Comparison of ENCODE assay signal across 21 cellular contexts in the genomic region with DNA sequence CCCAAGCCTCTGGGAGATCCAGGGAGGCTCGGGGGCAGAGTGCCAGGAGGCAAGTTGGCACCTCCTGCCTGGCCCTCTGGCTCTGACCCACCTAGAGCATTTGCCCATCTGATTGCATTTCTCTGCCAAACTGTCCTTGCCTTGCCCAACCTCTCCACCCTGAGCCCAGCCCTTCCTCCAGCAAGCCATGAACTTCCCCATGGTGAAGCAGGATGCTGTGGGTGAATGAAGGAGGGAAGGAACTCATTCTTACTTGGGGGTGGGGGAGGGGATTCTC. TPM values are rescaled to one million over a fixed set of nuclear protein-coding genes. Genes with fewer than 3 reads are reported as not detected.
DNase-seq lines count a peak whose midpoint lies in the region; ATAC-seq, FAIRE-seq and TF ChIP-seq lines count a peak whose summit lies in the region.
"Had no signal": no experiment of that assay in that cellular context is flagged by ENCODE, and none has a peak within 500 bp of the region (broad histone marks: within the 10 kb centered on the region; RNA-seq: fewer than 3 reads in every experiment).

No MANE protein-coding gene starts in this region.

- no peak for TF ChIP-seq POLR2A in right lobe of liver (IDR thresholded peaks at IDR 0.05)
- TF ChIP-seq POLR2A in HepG2 (IDR thresholded peaks at IDR 0.05; ENCODE audit: insufficient read depth in 1 of 2, low read depth in 2 of 2, low read length in 2 of 2), result no peak
- TF ChIP-seq POLR2A in testis (IDR thresholded peaks at IDR 0.05), result no peak

- intact Hi-C loops in right lobe of liver (cut with DNase I) (no loop called here), HepG2 (cut with micrococcal nuclease; ENCODE audit: unreplicated experiment) (no loop called here), testis (cut with DNase I; ENCODE audit: low total_unique reads) (no loop called here), upper lobe of right lung (cut with DNase I) (no loop called here)

- H3K4me2 ChIP-seq in HepG2 (ENCODE audit: low read depth, low read length), result no peak overlapping the region

- no peaks in the 10 kb centered on the region for H3K79me2 ChIP-seq in HepG2 (ENCODE audit: insufficient read depth, low read length)

- ATAC-seq in right lobe of liver, result peak in 3 of 4 donors; percentile 34 to 79 (median 57)
- no peak for ATAC-seq in HepG2
- ATAC-seq in GM19452 (IDR thresholded peaks at IDR 0.05; ENCODE audit: unreplicated experiment), result no peak
- no peak for ATAC-seq in upper lobe of right lung

- TF ChIP-seq EP300 in HepG2 (IDR thresholded peaks at IDR 0.05; ENCODE audit: low read depth in 2 of 2, low read length in 2 of 2) (no peak), HepG2 (CRISPR knock-in tag; IDR thresholded peaks at IDR 0.05; ENCODE audit: borderline replicate concordance) (no peak)

- no CpG with 5 or more reads among the region's 1 CpG for WGBS in right lobe of liver (ENCODE audit: insufficient coverage, low coverage, low lambda C conversion rate, missing lambda C conversion rate)
- no CpG with 5 or more reads among the region's 1 CpG for WGBS in HepG2 (ENCODE audit: low lambda C conversion rate)
- WGBS in testis, 2 donors, result 40% methylated on average over 1 of the region's 1 CpG; no CpG with 5 or more reads in 1 of the 2 donors

- H3K27ac ChIP-seq in right lobe of liver (no peak overlapping the region), HepG2 (ENCODE audit: extremely low read length, insufficient read depth, low read length) (no peak overlapping the region), testis (no peak overlapping the region), upper lobe of right lung (no peak overlapping the region)
- H3K27ac ChIP-seq: C4-2B had no signal

- no peak overlapping the region for H3K4me3 ChIP-seq in right lobe of liver
- no peak overlapping the region for H3K4me3 ChIP-seq in HepG2 (replicated peaks in 1 of 3; ENCODE audit: insufficient read depth in 1 of 3, low read depth in 2 of 3, low read length in 3 of 3)
- H3K4me3 ChIP-seq in testis, result no peak overlapping the region
- H3K4me3 ChIP-seq in upper lobe of right lung, result no peak overlapping the region

- CTCF ChIA-PET in HepG2 (lab: Yijun Ruan, JAX; ENCODE audit: low intra/inter-chr PET ratio, low total read pairs), result no interaction called here

- H3K9me3 ChIP-seq in right lobe of liver (no peaks in the 10 kb centered on the region), HepG2 (ENCODE audit: low read length) (no peaks in the 10 kb centered on the region), testis (no peaks in the 10 kb centered on the region), upper lobe of right lung (no peaks in the 10 kb centered on the region)

- no peak for FAIRE-seq in HepG2 (lab: Jason Lieb, UNC)
- FAIRE-seq: H1 had no signal

- POLR2A ChIA-PET in HepG2 (lab: Yijun Ruan, JAX), result no interaction called here

- BruUV-seq in HepG2 (replicated peaks; lab: Mats Ljungman, UMichigan), result no TSS peak

- in situ Hi-C loops in HepG2 (cut with HindIII; ENCODE audit: extremely low pct_ligation_motif_present, low pct_unique_long_range_greater_than_20kb), result loop anchor here (25.0 kb wide), 1 partner anchor 1087 kb away; no protein-coding TSS in a partner anchor

- H3K36me3 ChIP-seq in right lobe of liver (no peaks in the 10 kb centered on the region), HepG2 (replicated peaks in 1 of 2; ENCODE audit: control insufficient read depth in 1 of 2, insufficient read depth in 2 of 2, low read length in 2 of 2) (no peaks in the 10 kb centered on the region), testis (ENCODE audit: low read depth, missing control alignments) (no peaks in the 10 kb centered on the region), upper lobe of right lung (no peaks in the 10 kb centered on the region)

- H2AFZ ChIP-seq in HepG2 (ENCODE audit: low read length), result no peak overlapping the region

- no peak for TF ChIP-seq RAD21 in HepG2 (CRISPR knock-in tag; IDR thresholded peaks at IDR 0.05)

- H3K27me3 ChIP-seq in right lobe of liver, result no peaks in the 10 kb centered on the region
- H3K27me3 ChIP-seq in HepG2 (ENCODE audit: control insufficient read depth in 1 of 2, insufficient read depth in 2 of 2, low read length in 2 of 2), result no peaks in the 10 kb centered on the region
- H3K27me3 ChIP-seq in testis, result no peaks in the 10 kb centered on the region
- no peaks in the 10 kb centered on the region for H3K27me3 ChIP-seq in upper lobe of right lung

- no peaks in the 10 kb centered on the region for H4K20me1 ChIP-seq in HepG2 (ENCODE audit: insufficient read depth, low read length)

- H3K4me1 ChIP-seq in right lobe of liver (peaks cover 0 to 4% (median 0%) of the 10 kb centered on the region in 4 donors), HepG2 (ENCODE audit: insufficient read depth, low read length) (no peaks in the 10 kb centered on the region), testis (peaks cover 4% of the 10 kb centered on the region), upper lobe of right lung (no peaks in the 10 kb centered on the region)

- no peak overlapping the region for H3K9ac ChIP-seq in HepG2 (ENCODE audit: insufficient read depth, low read depth, low read length)

- peak; percentile 50 for DNase-seq in NCI-H1092 treated with DMSO at 0.1 percent for 48 hours (lab: John Stamatoyannopoulos, UW)
- DNase-seq in NCI-H1092 (lab: John Stamatoyannopoulos, UW), result no peak
- peak in 2 of 3 donors; percentile 54 to 56 for DNase-seq in right lobe of liver
- no peak for DNase-seq in HepG2 (ENCODE audit: low spot score)
- peak; percentile 35 for DNase-seq in cerebellar cortex (ENCODE audit: low spot score)
- DNase-seq in testis, result peak; percentile 42
- DNase-seq in upper lobe of right lung, result no peak
- DNase-seq: 8988T; Calu3; CD8-positive, alpha-beta memory T cell; DMS53; GF-D8; Karpas-422; NCI-H2029 treated with DMSO at 0.1 percent for 48 hours; NCI-H446; NCI-H526; SHP77 had no signal

- TF ChIP-seq CTCF in right lobe of liver (IDR thresholded peaks at IDR 0.05) (no peak), HepG2 (CRISPR knock-in tag; IDR thresholded peaks at IDR 0.05) (no peak), testis (IDR thresholded peaks at IDR 0.05) (no peak), upper lobe of right lung (IDR thresholded peaks at IDR 0.05) (no peak)

RNA-seq across cellular contexts. Expression of gene CNGA2, which starts 9.3 kb away (rescaled TPM):
- not detected for total RNA-seq in right lobe of liver
- total RNA-seq in HepG2 (2016; rRNA removed; fragmentation: Illumina TruSeq; extraction: Trizol), result not detected in 2 replicates
- not detected in 2 replicates for total RNA-seq in HepG2 (2016; cell fraction: cytosol; rRNA removed; fragmentation: Illumina TruSeq; extraction: Trizol; ENCODE audit: low read depth)
- total RNA-seq in HepG2 (2016; cell fraction: insoluble cytoplasmic fraction; rRNA removed; fragmentation: Illumina TruSeq; extraction: Trizol), result not detected in 2 replicates
- total RNA-seq in HepG2 (2016; cell fraction: membrane; rRNA removed; fragmentation: Illumina TruSeq; extraction: Trizol), result not detected in 2 replicates
- not detected in 2 replicates for total RNA-seq in HepG2 (2016; cell fraction: nucleus; rRNA removed; fragmentation: Illumina TruSeq; extraction: Trizol)
- not detected in 2 replicates for polyA plus RNA-seq in HepG2 (2011; rRNA removed)
- polyA plus RNA-seq in HepG2 (2011; cell fraction: cytosol; rRNA removed), result not detected in 2 replicates
- polyA plus RNA-seq in HepG2 (2011; cell fraction: nucleus; rRNA removed), result not detected in 2 replicates
- not detected in 2 replicates for polyA plus RNA-seq in HepG2 (2012)
- not detected in 2 replicates for polyA plus RNA-seq in HepG2 (2016; cell fraction: cytosol; fragmentation: Illumina TruSeq; extraction: Trizol; ENCODE audit: low read depth)
- not detected in 2 replicates for polyA plus RNA-seq in HepG2 (2016; cell fraction: insoluble cytoplasmic fraction; fragmentation: Illumina TruSeq; extraction: Trizol; ENCODE audit: low read depth)
- not detected in 2 replicates for polyA plus RNA-seq in HepG2 (2016; cell fraction: membrane; fragmentation: Illumina TruSeq; extraction: Trizol; ENCODE audit: low read depth)
- not detected in 2 replicates for polyA plus RNA-seq in HepG2 (2016; cell fraction: nucleus; fragmentation: Illumina TruSeq; extraction: Trizol; ENCODE audit: insufficient read depth, low read depth)
- polyA minus RNA-seq in HepG2 (2011; rRNA and poly(A)+ RNA removed; ENCODE audit: low replicate concordance), result not detected in 2 replicates
- polyA minus RNA-seq in HepG2 (2011; cell fraction: cytosol; rRNA and poly(A)+ RNA removed), result not detected in 2 replicates
- not detected in 2 replicates for polyA minus RNA-seq in HepG2 (2011; cell fraction: nucleus; rRNA and poly(A)+ RNA removed)
- total RNA-seq in testis, result 1 to 10 TPM in 1 of 2 donors, under 1 TPM in 1; 0.50 to 2.0 TPM
- 0.83 TPM for polyA plus RNA-seq in testis (ENCODE audit: insufficient read depth, low read depth, low replicate concordance)
- total RNA-seq in upper lobe of right lung, result not detected
- total RNA-seq: Calu3; CD8-positive, alpha-beta memory T cell; H1; M059J had no signal
- polyA plus RNA-seq: CD8-positive, alpha-beta memory T cell; H1 had no signal

RNA-seq across cellular contexts. Expression of gene FATE1, which starts 9.4 kb away (rescaled TPM):
- not detected for total RNA-seq in right lobe of liver
- total RNA-seq in HepG2 (2016; rRNA removed; fragmentation: Illumina TruSeq; extraction: Trizol), result not detected in 2 replicates
- not detected in 2 replicates for total RNA-seq in HepG2 (2016; cell fraction: cytosol; rRNA removed; fragmentation: Illumina TruSeq; extraction: Trizol; ENCODE audit: low read depth)
- not detected in 2 replicates for total RNA-seq in HepG2 (2016; cell fraction: insoluble cytoplasmic fraction; rRNA removed; fragmentation: Illumina TruSeq; extraction: Trizol)
- total RNA-seq in HepG2 (2016; cell fraction: membrane; rRNA removed; fragmentation: Illumina TruSeq; extraction: Trizol), result not detected in 2 replicates
- total RNA-seq in HepG2 (2016; cell fraction: nucleus; rRNA removed; fragmentation: Illumina TruSeq; extraction: Trizol), result not detected in 2 replicates
- polyA plus RNA-seq in HepG2 (2011; rRNA removed), result not detected in 2 replicates
- polyA plus RNA-seq in HepG2 (2011; cell fraction: cytosol; rRNA removed), result not detected in 2 replicates
- polyA plus RNA-seq in HepG2 (2011; cell fraction: nucleus; rRNA removed), result not detected in 2 replicates
- not detected in 2 replicates for polyA plus RNA-seq in HepG2 (2012)
- polyA plus RNA-seq in HepG2 (2016; cell fraction: cytosol; fragmentation: Illumina TruSeq; extraction: Trizol; ENCODE audit: low read depth), result not detected in 2 replicates
- polyA plus RNA-seq in HepG2 (2016; cell fraction: insoluble cytoplasmic fraction; fragmentation: Illumina TruSeq; extraction: Trizol; ENCODE audit: low read depth), result not detected in 2 replicates
- not detected in 2 replicates for polyA plus RNA-seq in HepG2 (2016; cell fraction: membrane; fragmentation: Illumina TruSeq; extraction: Trizol; ENCODE audit: low read depth)
- not detected in 2 replicates for polyA plus RNA-seq in HepG2 (2016; cell fraction: nucleus; fragmentation: Illumina TruSeq; extraction: Trizol; ENCODE audit: insufficient read depth, low read depth)
- not detected in 2 replicates for polyA minus RNA-seq in HepG2 (2011; rRNA and poly(A)+ RNA removed; ENCODE audit: low replicate concordance)
- polyA minus RNA-seq in HepG2 (2011; cell fraction: cytosol; rRNA and poly(A)+ RNA removed), result not detected in 2 replicates
- not detected in 2 replicates for polyA minus RNA-seq in HepG2 (2011; cell fraction: nucleus; rRNA and poly(A)+ RNA removed)
- total RNA-seq in testis, result 1,000 to 10,000 TPM in 1 of 2 donors, 100 to 1,000 TPM in 1; 890 to 1,316 TPM
- polyA plus RNA-seq in testis (ENCODE audit: insufficient read depth, low read depth, low replicate concordance), result 482 TPM
- total RNA-seq in upper lobe of right lung, result not detected
- total RNA-seq: Calu3; CD8-positive, alpha-beta memory T cell; H1 had no signal
- polyA plus RNA-seq: CD8-positive, alpha-beta memory T cell had no signal

RNA-seq across cellular contexts. Expression of gene PRRG3, which starts 30.0 kb away (rescaled TPM):
- total RNA-seq in right lobe of liver (under 1 TPM in 3 of 6 experiments, not detected in 3; 0.02 to 0.30 (median 0.07) TPM), HepG2 (2016; rRNA removed; fragmentation: Illumina TruSeq; extraction: Trizol) (not detected in 2 replicates), testis (1 to 10 TPM in 1 of 2 donors, under 1 TPM in 1; 0.94 to 1.7 TPM), upper lobe of right lung (1.4 TPM)
- total RNA-seq in HepG2 (2016; cell fraction: cytosol; rRNA removed; fragmentation: Illumina TruSeq; extraction: Trizol; ENCODE audit: low read depth), result not detected in 2 replicates
- not detected in 2 replicates for total RNA-seq in HepG2 (2016; cell fraction: insoluble cytoplasmic fraction; rRNA removed; fragmentation: Illumina TruSeq; extraction: Trizol)
- total RNA-seq in HepG2 (2016; cell fraction: membrane; rRNA removed; fragmentation: Illumina TruSeq; extraction: Trizol), result not detected in 2 replicates
- total RNA-seq in HepG2 (2016; cell fraction: nucleus; rRNA removed; fragmentation: Illumina TruSeq; extraction: Trizol), result not detected in 2 replicates
- polyA plus RNA-seq in HepG2 (2011; rRNA removed) (not detected in 2 replicates), testis (ENCODE audit: insufficient read depth, low read depth, low replicate concordance) (2.2 TPM)
- not detected in 2 replicates for polyA plus RNA-seq in HepG2 (2011; cell fraction: cytosol; rRNA removed)
- polyA plus RNA-seq in HepG2 (2011; cell fraction: nucleus; rRNA removed), result not detected in 2 replicates
- polyA plus RNA-seq in HepG2 (2012), result not detected in 2 replicates
- polyA plus RNA-seq in HepG2 (2016; cell fraction: cytosol; fragmentation: Illumina TruSeq; extraction: Trizol; ENCODE audit: low read depth), result not detected in 2 replicates
- polyA plus RNA-seq in HepG2 (2016; cell fraction: insoluble cytoplasmic fraction; fragmentation: Illumina TruSeq; extraction: Trizol; ENCODE audit: low read depth), result not detected in 2 replicates
- not detected in 2 replicates for polyA plus RNA-seq in HepG2 (2016; cell fraction: membrane; fragmentation: Illumina TruSeq; extraction: Trizol; ENCODE audit: low read depth)
- polyA plus RNA-seq in HepG2 (2016; cell fraction: nucleus; fragmentation: Illumina TruSeq; extraction: Trizol; ENCODE audit: insufficient read depth, low read depth), result not detected in 2 replicates
- not detected in 2 replicates for polyA minus RNA-seq in HepG2 (2011; rRNA and poly(A)+ RNA removed; ENCODE audit: low replicate concordance)
- polyA minus RNA-seq in HepG2 (2011; cell fraction: cytosol; rRNA and poly(A)+ RNA removed), result not detected in 2 replicates
- polyA minus RNA-seq in HepG2 (2011; cell fraction: nucleus; rRNA and poly(A)+ RNA removed), result not detected in 2 replicates
- total RNA-seq: Calu3; CD8-positive, alpha-beta memory T cell; M059J had no signal
- polyA plus RNA-seq: CD8-positive, alpha-beta memory T cell had no signal

Comparison
In these comparisons a context has a peak if more than half of its experiments do, and no peak if none do; other contexts are left out.
1. DNase-seq: peak in NCI-H1092 treated with DMSO at 0.1 percent for 48 hours (single experiment), right lobe of liver (2 of 3), cerebellar cortex (single experiment) and testis (single experiment); none in NCI-H1092 (single experiment), HepG2 (single experiment) and upper lobe of right lung (single experiment).
2. ATAC-seq: peak in right lobe of liver (3 of 4); none in HepG2 (single experiment), GM19452 (single experiment) and upper lobe of right lung (single experiment).
3. RNA of gene FATE1, which starts 9.4 kb away (total RNA-seq): 890 to 1,316 TPM in testis; not detected in upper lobe of right lung (single experiment), not detected in right lobe of liver and not detected in HepG2; every median in the first group is over 100 times any median in the second.